ENCODE assay signal across 13 cellular contexts in genomic region chr3:108099203-108099602, GRCh38. TPM values are rescaled to one million over a fixed set of nuclear protein-coding genes. Genes with fewer than 3 reads are reported as not detected.
DNase-seq lines count a peak whose midpoint lies in the region; ATAC-seq lines count a peak whose summit lies in the region.
"Had no signal": no experiment of that assay in that cellular context is flagged by ENCODE, and none has a peak within 500 bp of the region (broad histone marks: within the 10 kb centered on the region; RNA-seq: fewer than 3 reads in every experiment).

No MANE protein-coding gene starts in this region.

- H3K4me1 Mint-ChIP-seq in effector memory CD8-positive, alpha-beta T cell (ENCODE audit: low read depth in 2 of 2) = peaks cover 27 to 33% of the 10 kb centered on the region in 2 donors
- peaks cover 35% of the 10 kb centered on the region for H3K4me1 Mint-ChIP-seq in stimulated activated effector memory CD8-positive, alpha-beta T cell treated with anti-CD3 and anti-CD28 coated beads, Interleukin-12 subunit alpha, Interleukin-12 subunit beta, amount 100 ng/mL, for 72 hours

- H3K27ac Mint-ChIP-seq in effector memory CD8-positive, alpha-beta T cell = peak overlapping the region in 1 of 2 donors; percentile 89
- H3K27ac Mint-ChIP-seq in stimulated activated effector memory CD8-positive, alpha-beta T cell treated with anti-CD3 and anti-CD28 coated beads, Interleukin-12 subunit alpha, Interleukin-12 subunit beta, amount 100 ng/mL, for 72 hours = no peak overlapping the region
- H3K27ac Mint-ChIP-seq: activated naive CD4-positive, alpha-beta T cell treated with anti-CD3 and anti-CD28 coated beads for 36 hours had no signal

- DNase-seq in SKM-1 treated with dmso at 0.1 percent for 144 hours (lab: John Stamatoyannopoulos, UW; ENCODE audit: unreplicated experiment) = peak; percentile 35
- no peak for DNase-seq in SKM-1 (lab: John Stamatoyannopoulos, UW; ENCODE audit: unreplicated experiment)
- peak; percentile 46 for DNase-seq in M059J (ENCODE audit: low read depth)
- no peak for DNase-seq in effector memory CD8-positive, alpha-beta T cell
- no peak for DNase-seq in stimulated activated effector memory CD8-positive, alpha-beta T cell treated with anti-CD3 and anti-CD28 coated beads, Interleukin-12 subunit alpha, Interleukin-12 subunit beta, amount 100 ng/mL, for 72 hours (ENCODE audit: low spot score in 2 of 2)
- no peak for DNase-seq in NAMALWA (ENCODE audit: low spot score)
- no peak for DNase-seq in NCI-H2196 treated with DMSO at 0.1 percent for 48 hours (lab: John Stamatoyannopoulos, UW; ENCODE audit: unreplicated experiment)
- DNase-seq: activated CD4-positive, alpha-beta T cell treated with anti-CD3 and anti-CD28 coated beads, Interleukin-2, amount 50 U/mL, for 4 hours; activated naive CD4-positive, alpha-beta T cell treated with anti-CD3 and anti-CD28 coated beads for 36 hours; NCI-H1105; NCI-H526 had no signal

- H3K4me3 Mint-ChIP-seq in effector memory CD8-positive, alpha-beta T cell = peak overlapping the region; percentile 20 to 57
- H3K4me3 Mint-ChIP-seq in stimulated activated effector memory CD8-positive, alpha-beta T cell treated with anti-CD3 and anti-CD28 coated beads, Interleukin-12 subunit alpha, Interleukin-12 subunit beta, amount 100 ng/mL, for 72 hours = no peak overlapping the region
- H3K4me3 Mint-ChIP-seq: activated naive CD4-positive, alpha-beta T cell treated with anti-CD3 and anti-CD28 coated beads for 36 hours had no signal

- ATAC-seq in effector memory CD8-positive, alpha-beta T cell (replicated peaks) = peak; percentile 20
- ATAC-seq in stimulated activated effector memory CD8-positive, alpha-beta T cell treated with anti-CD3 and anti-CD28 coated beads, Interleukin-12 subunit alpha, Interleukin-12 subunit beta, amount 100 ng/mL, for 72 hours = peak; percentile 60
- ATAC-seq in GM21786 (IDR thresholded peaks at IDR 0.05; ENCODE audit: unreplicated experiment) = no peak
- ATAC-seq: sciatic nerve had no signal

- H3K9me3 Mint-ChIP-seq in effector memory CD8-positive, alpha-beta T cell = no peaks in the 10 kb centered on the region
- no peaks in the 10 kb centered on the region for H3K9me3 Mint-ChIP-seq in stimulated activated effector memory CD8-positive, alpha-beta T cell treated with anti-CD3 and anti-CD28 coated beads, Interleukin-12 subunit alpha, Interleukin-12 subunit beta, amount 100 ng/mL, for 72 hours
- H3K9me3 Mint-ChIP-seq: activated naive CD4-positive, alpha-beta T cell treated with anti-CD3 and anti-CD28 coated beads for 36 hours had no signal

- no peaks in the 10 kb centered on the region for H3K27me3 Mint-ChIP-seq in effector memory CD8-positive, alpha-beta T cell

- H3K36me3 Mint-ChIP-seq in effector memory CD8-positive, alpha-beta T cell (ENCODE audit: insufficient read depth) = no peaks in the 10 kb centered on the region
- no peaks in the 10 kb centered on the region for H3K36me3 Mint-ChIP-seq in stimulated activated effector memory CD8-positive, alpha-beta T cell treated with anti-CD3 and anti-CD28 coated beads, Interleukin-12 subunit alpha, Interleukin-12 subunit beta, amount 100 ng/mL, for 72 hours

RNA-seq across cellular contexts. Expression of gene CD47, which starts 8.4 kb away (rescaled TPM):
- 184 and 189 TPM in 2 replicates for total RNA-seq in M059J (2014; rRNA removed; shearing (Covaris generic))

Comparison
In these comparisons a context has a peak if more than half of its experiments do, and no peak if none do; other contexts are left out.
1. DNase-seq: peak in SKM-1 treated with dmso at 0.1 percent for 144 hours (single experiment) and M059J (single experiment); none in SKM-1 (single experiment), effector memory CD8-positive, alpha-beta T cell (0 of 3), stimulated activated effector memory CD8-positive, alpha-beta T cell treated with anti-CD3 and anti-CD28 coated beads, Interleukin-12 subunit alpha, Interleukin-12 subunit beta, amount 100 ng/mL, for 72 hours (0 of 2), NAMALWA (single experiment) and NCI-H2196 treated with DMSO at 0.1 percent for 48 hours (single experiment).